In genomic region chr17:81426676-81427445, GRCh38 we compare ENCODE assay signal across 1 cellular context.
TF ChIP-seq lines count a peak whose summit lies in the region.

No MANE protein-coding gene starts in this region.

TF ChIP-seq in GM23338, 12 proteins besides CTCF, POLR2A, EP300 and RAD21:
- TF ChIP-seq, protein P1, sequence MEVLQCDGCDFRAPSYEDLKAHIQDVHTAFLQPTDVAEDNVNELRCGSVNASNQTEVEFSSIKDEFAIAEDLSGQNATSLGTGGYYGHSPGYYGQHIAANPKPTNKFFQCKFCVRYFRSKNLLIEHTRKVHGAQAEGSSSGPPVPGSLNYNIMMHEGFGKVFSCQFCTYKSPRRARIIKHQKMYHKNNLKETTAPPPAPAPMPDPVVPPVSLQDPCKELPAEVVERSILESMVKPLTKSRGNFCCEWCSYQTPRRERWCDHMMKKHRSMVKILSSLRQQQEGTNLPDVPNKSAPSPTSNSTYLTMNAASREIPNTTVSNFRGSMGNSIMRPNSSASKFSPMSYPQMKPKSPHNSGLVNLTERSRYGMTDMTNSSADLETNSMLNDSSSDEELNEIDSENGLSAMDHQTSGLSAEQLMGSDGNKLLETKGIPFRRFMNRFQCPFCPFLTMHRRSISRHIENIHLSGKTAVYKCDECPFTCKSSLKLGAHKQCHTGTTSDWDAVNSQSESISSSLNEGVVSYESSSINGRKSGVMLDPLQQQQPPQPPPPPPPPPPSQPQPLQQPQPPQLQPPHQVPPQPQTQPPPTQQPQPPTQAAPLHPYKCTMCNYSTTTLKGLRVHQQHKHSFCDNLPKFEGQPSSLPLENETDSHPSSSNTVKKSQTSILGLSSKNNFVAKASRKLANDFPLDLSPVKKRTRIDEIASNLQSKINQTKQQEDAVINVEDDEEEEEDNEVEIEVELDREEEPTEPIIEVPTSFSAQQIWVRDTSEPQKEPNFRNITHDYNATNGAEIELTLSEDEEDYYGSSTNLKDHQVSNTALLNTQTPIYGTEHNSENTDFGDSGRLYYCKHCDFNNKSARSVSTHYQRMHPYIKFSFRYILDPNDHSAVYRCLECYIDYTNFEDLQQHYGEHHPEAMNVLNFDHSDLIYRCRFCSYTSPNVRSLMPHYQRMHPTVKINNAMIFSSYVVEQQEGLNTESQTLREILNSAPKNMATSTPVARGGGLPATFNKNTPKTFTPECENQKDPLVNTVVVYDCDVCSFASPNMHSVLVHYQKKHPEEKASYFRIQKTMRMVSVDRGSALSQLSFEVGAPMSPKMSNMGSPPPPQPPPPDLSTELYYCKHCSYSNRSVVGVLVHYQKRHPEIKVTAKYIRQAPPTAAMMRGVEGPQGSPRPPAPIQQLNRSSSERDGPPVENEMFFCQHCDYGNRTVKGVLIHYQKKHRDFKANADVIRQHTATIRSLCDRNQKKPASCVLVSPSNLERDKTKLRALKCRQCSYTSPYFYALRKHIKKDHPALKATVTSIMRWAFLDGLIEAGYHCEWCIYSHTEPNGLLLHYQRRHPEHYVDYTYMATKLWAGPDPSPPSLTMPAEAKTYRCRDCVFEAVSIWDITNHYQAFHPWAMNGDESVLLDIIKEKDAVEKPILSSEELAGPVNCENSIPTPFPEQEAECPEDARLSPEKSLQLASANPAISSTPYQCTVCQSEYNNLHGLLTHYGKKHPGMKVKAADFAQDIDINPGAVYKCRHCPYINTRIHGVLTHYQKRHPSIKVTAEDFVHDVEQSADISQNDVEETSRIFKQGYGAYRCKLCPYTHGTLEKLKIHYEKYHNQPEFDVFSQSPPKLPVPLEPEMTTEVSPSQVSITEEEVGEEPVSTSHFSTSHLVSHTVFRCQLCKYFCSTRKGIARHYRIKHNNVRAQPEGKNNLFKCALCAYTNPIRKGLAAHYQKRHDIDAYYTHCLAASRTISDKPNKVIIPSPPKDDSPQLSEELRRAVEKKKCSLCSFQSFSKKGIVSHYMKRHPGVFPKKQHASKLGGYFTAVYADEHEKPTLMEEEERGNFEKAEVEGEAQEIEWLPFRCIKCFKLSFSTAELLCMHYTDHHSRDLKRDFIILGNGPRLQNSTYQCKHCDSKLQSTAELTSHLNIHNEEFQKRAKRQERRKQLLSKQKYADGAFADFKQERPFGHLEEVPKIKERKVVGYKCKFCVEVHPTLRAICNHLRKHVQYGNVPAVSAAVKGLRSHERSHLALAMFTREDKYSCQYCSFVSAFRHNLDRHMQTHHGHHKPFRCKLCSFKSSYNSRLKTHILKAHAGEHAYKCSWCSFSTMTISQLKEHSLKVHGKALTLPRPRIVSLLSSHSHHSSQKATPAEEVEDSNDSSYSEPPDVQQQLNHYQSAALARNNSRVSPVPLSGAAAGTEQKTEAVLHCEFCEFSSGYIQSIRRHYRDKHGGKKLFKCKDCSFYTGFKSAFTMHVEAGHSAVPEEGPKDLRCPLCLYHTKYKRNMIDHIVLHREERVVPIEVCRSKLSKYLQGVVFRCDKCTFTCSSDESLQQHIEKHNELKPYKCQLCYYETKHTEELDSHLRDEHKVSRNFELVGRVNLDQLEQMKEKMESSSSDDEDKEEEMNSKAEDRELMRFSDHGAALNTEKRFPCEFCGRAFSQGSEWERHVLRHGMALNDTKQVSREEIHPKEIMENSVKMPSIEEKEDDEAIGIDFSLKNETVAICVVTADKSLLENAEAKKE (CRISPR knock-in tag; IDR thresholded peaks at IDR 0.05): no peak
- TF ChIP-seq JUNB (IDR thresholded peaks at IDR 0.05; ENCODE audit: unreplicated experiment) (no peak), CREB1 (CRISPR knock-in tag; IDR thresholded peaks at IDR 0.05; ENCODE audit: low read depth) (no peak), STAT1 (IDR thresholded peaks at IDR 0.05; ENCODE audit: unreplicated experiment) (no peak), POLR2AphosphoS5 (IDR thresholded peaks at IDR 0.05; ENCODE audit: low read depth) (no peak), EZH2 (IDR thresholded peaks at IDR 0.05; ENCODE audit: low read depth, unreplicated experiment) (no peak), EZH2phosphoT487 (IDR thresholded peaks at IDR 0.05; ENCODE audit: unreplicated experiment) (no peak)
